Comparison of ENCODE assay signal across 8 cellular contexts in genomic region chr12:92094301-92094700, GRCh38. TPM values are rescaled to one million over a fixed set of nuclear protein-coding genes. Genes with fewer than 3 reads are reported as not detected.
A peak's percentile ranks its signal among the peaks of the same experiment; 100 is the strongest.
DNase-seq lines count a peak whose midpoint lies in the region; ATAC-seq and TF ChIP-seq lines count a peak whose summit lies in the region.
"Not testable (repeated sequence)": the region's sequence is repeated elsewhere in the genome, so short reads cannot be mapped to it uniquely, and the experiment has no call there.

No MANE protein-coding gene starts in this region.

- peaks cover 32% of the 10 kb centered on the region for H3K4me1 ChIP-seq in PC-3 (ENCODE audit: insufficient read depth, low read length)

- ATAC-seq in GM18511 (IDR thresholded peaks at IDR 0.05; ENCODE audit: unreplicated experiment) (peak; percentile 86), GM21390 (IDR thresholded peaks at IDR 0.05; ENCODE audit: unreplicated experiment) (peak; percentile 59), HG02798 (IDR thresholded peaks at IDR 0.05; ENCODE audit: poor library complexity, unreplicated experiment) (peak; percentile 61), HG03460 (IDR thresholded peaks at IDR 0.05; ENCODE audit: unreplicated experiment) (peak; percentile 69)
- ATAC-seq in PC-3: not testable (repeated sequence)

- POLR2A ChIA-PET in PC-3 (lab: Charles Lee; ENCODE audit: unreplicated experiment): interaction anchor here (0.7 kb wide), 1 partner anchor 103 kb away, joined by 7 read pairs; no protein-coding TSS in a partner anchor

- H3K27me3 ChIP-seq in PC-3 (ENCODE audit: low read length): not testable (repeated sequence)

- H3K36me3 ChIP-seq in PC-3 (ENCODE audit: low read depth, low read length): not testable (repeated sequence)

- not testable (repeated sequence) for H4K20me1 ChIP-seq in PC-3 (ENCODE audit: low read length)

- H3F3A ChIP-seq in PC-3 (ENCODE audit: low read length, unreplicated experiment): not testable (repeated sequence)

- H2AFZ ChIP-seq in PC-3 (ENCODE audit: low read length): not testable (repeated sequence)

- H3K9ac ChIP-seq in PC-3 (ENCODE audit: low read length): not testable (repeated sequence)

- BruUV-seq in PC-3 (replicated peaks; lab: Mats Ljungman, UMichigan): not testable (repeated sequence)

- H3K4me2 ChIP-seq in PC-3 (ENCODE audit: low read length): peak overlapping the region; percentile 52

- CTCF ChIA-PET in PC-3 (lab: Charles Lee): not testable (repeated sequence)

- H3K27ac ChIP-seq in PC-3 (ENCODE audit: low read length): peak overlapping the region; percentile 18; the same call in 1 of the 2 replicates

- not testable (repeated sequence) for H3K4me3 ChIP-seq in PC-3 (ENCODE audit: low read length); astrocyte of the spinal cord (ENCODE audit: low read depth, low read length)

- DNase-seq in A172 (ENCODE audit: low spot score) (peak; percentile 45), astrocyte of the spinal cord (ENCODE audit: low read depth, low spot score) (peak; percentile 52), iris pigment epithelial cell (ENCODE audit: low read depth) (peak; percentile 78)
- not testable (repeated sequence) for DNase-seq in PC-3

- not testable (repeated sequence) for H3K9me2 ChIP-seq in PC-3 (replicated peaks; ENCODE audit: low read length)

- in situ Hi-C loops in astrocyte of the spinal cord (cut with HindIII; ENCODE audit: low sequenced_read_pairs): not testable (repeated sequence)

- intact Hi-C loops in PC-3 (cut with micrococcal nuclease): not testable (repeated sequence)

- H3K79me2 ChIP-seq in PC-3 (ENCODE audit: low read length): peaks cover 77% of the 10 kb centered on the region

- not testable (repeated sequence) for H3K9me3 ChIP-seq in PC-3 (ENCODE audit: low read length)

- TF ChIP-seq CTCF in PC-3 (conservative IDR thresholded peaks at IDR 0.05; ENCODE audit: low read depth, low read length); astrocyte of the spinal cord (IDR thresholded peaks at IDR 0.05; ENCODE audit: low read depth, low read length): not testable (repeated sequence)

RNA-seq across cellular contexts. Expression of gene BTG1, which starts 51.3 kb away (rescaled TPM):
- total RNA-seq in A172 (2014; rRNA removed; shearing (Covaris generic)): 4.0 and 4.7 TPM in 2 replicates
- 16.0 and 29.8 TPM in 2 replicates for total RNA-seq in PC-3 (2014; rRNA removed)
